ENCODE assay signal across 14 cellular contexts in the genomic region with DNA sequence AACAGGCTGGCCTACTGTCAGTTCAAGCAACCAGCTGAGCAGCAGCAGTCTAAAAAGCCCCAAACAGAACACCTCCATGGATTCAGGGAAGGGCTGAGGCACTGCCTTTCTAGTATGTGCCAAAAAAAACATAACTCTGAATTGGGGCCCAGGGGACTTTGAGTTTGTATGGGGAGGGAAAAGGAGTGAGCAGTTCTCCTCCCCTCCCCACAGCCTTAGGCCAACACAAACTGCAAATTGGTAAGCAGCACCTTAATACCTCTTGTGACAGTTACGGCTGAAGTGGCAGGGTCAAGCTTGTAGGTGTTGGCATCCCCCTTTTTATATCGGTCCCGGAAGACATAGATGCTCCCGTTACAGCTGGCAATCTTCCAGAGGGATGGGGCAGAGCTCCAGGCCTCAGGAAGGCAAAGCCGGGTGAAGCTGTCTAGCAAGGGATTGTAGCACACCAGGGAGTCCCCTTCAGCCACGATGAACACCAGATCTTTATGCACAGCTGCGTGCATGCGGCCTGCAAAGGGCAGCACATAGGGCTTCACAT. TPM values are rescaled to one million over a fixed set of nuclear protein-coding genes. Genes with fewer than 3 reads are reported as not detected.
A peak's percentile ranks its signal among the peaks of the same experiment; 100 is the strongest.
DNase-seq lines count a peak whose midpoint lies in the region; TF ChIP-seq lines count a peak whose summit lies in the region.
"Had no signal": no experiment of that assay in that cellular context is flagged by ENCODE, and none has a peak within 500 bp of the region (broad histone marks: within the 10 kb centered on the region; RNA-seq: fewer than 3 reads in every experiment).

No MANE protein-coding gene starts in this region.

- BruUV-seq in MCF 10A (replicated peaks; lab: Mats Ljungman, UMichigan), result no TSS peak

- peaks cover 17% of the 10 kb centered on the region for H3K4me1 Mint-ChIP-seq in MCF 10A (ENCODE audit: insufficient read depth, unreplicated experiment)

- H3K27ac ChIP-seq in right atrium auricular region (peak overlapping the region; percentile 17 to 37), subcutaneous abdominal adipose tissue (ENCODE audit: low read depth, low read length) (peak overlapping the region; percentile 52)

- no peaks in the 10 kb centered on the region for H3K27me3 Mint-ChIP-seq in MCF 10A (ENCODE audit: insufficient read depth, unreplicated experiment)
- H3K27me3 Mint-ChIP-seq: CD4-positive, CD25-positive, alpha-beta regulatory T cell had no signal

- CTCF ChIA-PET in MCF 10A (lab: Yijun Ruan, JAX), result interaction anchor here (0.5 kb wide), 1 partner anchor 74 kb away, joined by 3 read pairs; no protein-coding TSS in a partner anchor

- H3K4me3 Mint-ChIP-seq in MCF 10A (ENCODE audit: unreplicated experiment), result no peak overlapping the region

- H3K36me3 Mint-ChIP-seq in MCF 10A (ENCODE audit: insufficient read depth, unreplicated experiment), result peaks cover 43% of the 10 kb centered on the region

- no peaks in the 10 kb centered on the region for H3K9me3 Mint-ChIP-seq in MCF 10A (ENCODE audit: unreplicated experiment)
- H3K9me3 Mint-ChIP-seq: CD4-positive, CD25-positive, alpha-beta regulatory T cell had no signal

- H3K27me3 ChIP-seq in right atrium auricular region (no peaks in the 10 kb centered on the region), subcutaneous abdominal adipose tissue (ENCODE audit: control insufficient read depth in 5 of 5, insufficient read depth in 4 of 5, low read length in 5 of 5) (no peaks in the 10 kb centered on the region)

- H3K4me1 ChIP-seq in right atrium auricular region (peaks cover 0 to 32% of the 10 kb centered on the region in 2 donors), subcutaneous abdominal adipose tissue (ENCODE audit: control insufficient read depth in 5 of 5, insufficient read depth in 5 of 5, low read length in 5 of 5) (peaks cover 8 to 44% (median 37%) of the 10 kb centered on the region in 5 donors)

- H3K4me3 ChIP-seq in right atrium auricular region, result no peak overlapping the region
- H3K4me3 ChIP-seq in subcutaneous abdominal adipose tissue (ENCODE audit: low read depth in 1 of 5, low read length in 5 of 5), result peak overlapping the region in 1 of 5 donors; percentile 12

- H3K9ac ChIP-seq in subcutaneous abdominal adipose tissue (ENCODE audit: low read length in 5 of 5), result peak overlapping the region in 1 of 5 donors; percentile 31

- DNase-seq in NCI-H1092 treated with DMSO at 0.1 percent for 48 hours (lab: John Stamatoyannopoulos, UW) (peak; percentile 71), MCF 10A (ENCODE audit: unreplicated experiment) (no peak), right atrium auricular region (ENCODE audit: low spot score) (no peak), kidney tubule cell (ENCODE audit: low spot score) (no peak), dermis blood vessel endothelial cell (no peak), retina (no peak)
- DNase-seq: activated CD4-positive, CD25-positive, alpha-beta regulatory T cell; CD4-positive, CD25-positive, alpha-beta regulatory T cell; cortex of kidney; islet precursor cell; NCI-H1048; NCI-H82 had no signal

- H3K36me3 ChIP-seq in right atrium auricular region (peaks cover 33% of the 10 kb centered on the region), subcutaneous abdominal adipose tissue (ENCODE audit: control insufficient read depth in 5 of 5, insufficient read depth in 5 of 5, low read length in 5 of 5) (peaks cover 6 to 58% (median 36%) of the 10 kb centered on the region in 5 donors)

- H3K9me3 ChIP-seq in right atrium auricular region, result no peaks in the 10 kb centered on the region
- no peaks in the 10 kb centered on the region for H3K9me3 ChIP-seq in subcutaneous abdominal adipose tissue (ENCODE audit: control insufficient read depth in 5 of 5, low read length in 5 of 5)

- peak overlapping the region; percentile 7 for H3K27ac Mint-ChIP-seq in MCF 10A (ENCODE audit: low read depth, unreplicated experiment)

- POLR2A ChIA-PET in MCF 10A (lab: Yijun Ruan, JAX), result interaction anchor here (3.2 kb wide), 1 partner anchor 20 kb away, joined by 8 read pairs; the partner anchor contains the start of gene CELF1

- TF ChIP-seq CTCF in MCF 10A (IDR thresholded peaks at IDR 0.05; ENCODE audit: unreplicated experiment) (no peak), right atrium auricular region (IDR thresholded peaks at IDR 0.05) (no peak)

- intact Hi-C loops in MCF 10A (cut with micrococcal nuclease), result no loop called here

RNA-seq across cellular contexts. Expression of gene KBTBD4, which starts 6.0 kb away (rescaled TPM):
- 8.4 and 12.6 TPM in 2 replicates for total RNA-seq in MCF 10A (2022)
- 10 to 100 TPM; 11.7 to 21.7 TPM for total RNA-seq in right atrium auricular region
- 39.3 and 51.7 TPM in 2 replicates for total RNA-seq in dermis blood vessel endothelial cell

RNA-seq across cellular contexts. Expression of gene NDUFS3, which starts 6.1 kb away (rescaled TPM):
- total RNA-seq in MCF 10A (2022), result 117 and 120 TPM in 2 replicates
- 100 to 1,000 TPM in 1 of 2 donors, 10 to 100 TPM in 1; 93.4 to 125 TPM for total RNA-seq in right atrium auricular region
- total RNA-seq in dermis blood vessel endothelial cell, result 57.3 and 101 TPM in 2 replicates

RNA-seq across cellular contexts. Expression of gene PTPMT1, which starts 7.4 kb away (rescaled TPM):
- total RNA-seq in MCF 10A (2022), result 44.6 and 49.0 TPM in 2 replicates
- 10 to 100 TPM; 26.9 to 50.1 TPM for total RNA-seq in right atrium auricular region
- 83.2 and 110 TPM in 2 replicates for total RNA-seq in dermis blood vessel endothelial cell

RNA-seq across cellular contexts. Expression of gene FAM180B, which starts 13.7 kb away (rescaled TPM):
- total RNA-seq in MCF 10A (2022), result not detected in 2 replicates
- total RNA-seq in right atrium auricular region, result under 1 TPM in 1 of 2 donors, not detected in 1; 0.89 TPM
- total RNA-seq in dermis blood vessel endothelial cell, result not detected in 2 replicates
- total RNA-seq: frontal cortex had no signal

RNA-seq across cellular contexts. Expression of gene CELF1, which starts 19.9 kb away (rescaled TPM):
- 173 and 189 TPM in 2 replicates for total RNA-seq in MCF 10A (2022)
- total RNA-seq in right atrium auricular region, result 10 to 100 TPM; 57.1 to 65.9 TPM
- total RNA-seq in dermis blood vessel endothelial cell, result 97.0 and 115 TPM in 2 replicates
